ENCODE assay signal across 1 cellular context in the genomic region with DNA sequence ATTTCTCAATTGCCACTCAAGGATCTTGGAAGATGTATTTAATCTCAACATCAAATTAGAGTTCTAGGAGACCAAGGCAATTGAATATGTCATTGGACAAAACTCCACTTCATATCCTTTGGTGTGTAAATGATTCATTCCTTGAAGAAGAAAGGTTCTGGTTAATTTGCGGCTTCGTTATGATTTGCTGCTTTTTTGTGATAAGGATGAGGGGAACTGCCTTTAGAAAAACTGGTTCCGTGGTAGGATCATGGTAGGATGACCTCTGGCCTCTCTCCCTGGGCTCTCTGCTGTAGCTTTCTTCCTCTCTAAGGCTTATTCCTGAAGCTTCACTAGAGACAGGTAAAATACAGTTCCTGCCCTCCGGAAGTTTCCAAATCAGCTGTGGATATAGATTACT.
TF ChIP-seq lines count a peak whose summit lies in the region.

No MANE protein-coding gene starts in this region.

TF ChIP-seq in IMR-90, 13 proteins besides CTCF, POLR2A, EP300 and RAD21 (continued from another document):
- TF ChIP-seq CHD1 (IDR thresholded peaks at IDR 0.05; ENCODE audit: low read depth, low read length) = no peak
- no peak for TF ChIP-seq RFX5 (IDR thresholded peaks at IDR 0.05; ENCODE audit: low read depth, low read length)
- TF ChIP-seq, protein P1, sequence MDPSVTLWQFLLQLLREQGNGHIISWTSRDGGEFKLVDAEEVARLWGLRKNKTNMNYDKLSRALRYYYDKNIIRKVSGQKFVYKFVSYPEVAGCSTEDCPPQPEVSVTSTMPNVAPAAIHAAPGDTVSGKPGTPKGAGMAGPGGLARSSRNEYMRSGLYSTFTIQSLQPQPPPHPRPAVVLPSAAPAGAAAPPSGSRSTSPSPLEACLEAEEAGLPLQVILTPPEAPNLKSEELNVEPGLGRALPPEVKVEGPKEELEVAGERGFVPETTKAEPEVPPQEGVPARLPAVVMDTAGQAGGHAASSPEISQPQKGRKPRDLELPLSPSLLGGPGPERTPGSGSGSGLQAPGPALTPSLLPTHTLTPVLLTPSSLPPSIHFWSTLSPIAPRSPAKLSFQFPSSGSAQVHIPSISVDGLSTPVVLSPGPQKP (IDR thresholded peaks at IDR 0.05; ENCODE audit: borderline replicate concordance, low read depth, low read length) = no peak
- no peak for TF ChIP-seq CEBPB (IDR thresholded peaks at IDR 0.05; ENCODE audit: low read depth, low read length)
